Comparison of ENCODE assay signal across 34 cellular contexts in genomic region chr3:169907476-169907875, GRCh38. TPM values are rescaled to one million over a fixed set of nuclear protein-coding genes. Genes with fewer than 3 reads are reported as not detected.
"Had no signal": no experiment of that assay in that cellular context is flagged by ENCODE, and none has a peak within 500 bp of the region (broad histone marks: within the 10 kb centered on the region; RNA-seq: fewer than 3 reads in every experiment).

No MANE protein-coding gene starts in this region.

- H3K36me3 Mint-ChIP-seq: memory B cell, mesothelial cell of epicardium, naive B cell had no signal

- H3K4me1 ChIP-seq: foreskin keratinocyte, gastroesophageal sphincter, prostate gland, suprapubic skin, transverse colon, vagina had no signal

- ATAC-seq: effector memory CD8-positive, alpha-beta T cell; esophagus mucosa; foreskin keratinocyte; gastroesophageal sphincter; heart left ventricle; mucosa of descending colon; sciatic nerve; stimulated activated naive CD8-positive, alpha-beta T cell treated with anti-CD3 and anti-CD28 coated beads, Interleukin-15, amount 100 ng/mL, for 72 hours had no signal

- H3K4me2 ChIP-seq: hepatocyte, smooth muscle cell had no signal

- H3K27ac ChIP-seq: epithelial cell of prostate, foreskin keratinocyte, gastroesophageal sphincter, heart left ventricle, hepatocyte, prostate gland, right atrium auricular region, suprapubic skin, transverse colon, vagina had no signal

- H3K4me1 Mint-ChIP-seq: memory B cell; mesothelial cell of epicardium; naive B cell; nephron progenitor cell; stimulated activated naive CD8-positive, alpha-beta T cell treated with anti-CD3 and anti-CD28 coated beads, Interleukin-15, amount 100 ng/mL, for 72 hours had no signal

- H3K4me3 Mint-ChIP-seq: effector memory CD8-positive, alpha-beta T cell; memory B cell; mesothelial cell of epicardium; nephron progenitor cell; stimulated activated naive CD8-positive, alpha-beta T cell treated with anti-CD3 and anti-CD28 coated beads, Interleukin-15, amount 100 ng/mL, for 72 hours had no signal

- H3K27me3 Mint-ChIP-seq: naive B cell; stimulated activated naive CD8-positive, alpha-beta T cell treated with anti-CD3 and anti-CD28 coated beads, Interleukin-15, amount 100 ng/mL, for 72 hours had no signal

- H3K36me3 ChIP-seq: gastroesophageal sphincter, heart left ventricle, prostate gland, right atrium auricular region, suprapubic skin, transverse colon, vagina had no signal

- H3K79me2 ChIP-seq: hepatocyte had no signal

- DNase-seq: cortex of kidney; effector memory CD8-positive, alpha-beta T cell; heart left ventricle; kidney glomerular epithelial cell; mucosa of descending colon; naive B cell; nephron progenitor cell; nucleus accumbens; stimulated activated CD4-positive, alpha-beta T cell treated with anti-CD3 and anti-CD28 coated beads, Interleukin-12 subunit alpha, Interleukin-12 subunit beta, amount 100 ng/mL, for 4 hours; stimulated activated CD4-positive, alpha-beta T cell treated with anti-CD3 and anti-CD28 coated beads, Interleukin-1b, Interleukin-23, amount 100 ng/mL, for 48 hours; stimulated activated CD4-positive, alpha-beta T cell treated with anti-CD3 and anti-CD28 coated beads, Interleukin-4, amount 100 ng/mL, for 1 hour; stimulated activated CD8-positive, alpha-beta memory T cell treated with anti-CD3 and anti-CD28 coated beads, Interleukin-4, amount 100 ng/mL, for 48 hours; stimulated activated naive CD4-positive, alpha-beta T cell; stimulated activated naive CD8-positive, alpha-beta T cell treated with anti-CD3 and anti-CD28 coated beads, Interleukin-15, amount 100 ng/mL, for 72 hours; transverse colon had no signal

- H3K4me3 ChIP-seq: gastroesophageal sphincter, heart left ventricle, hepatocyte, lung, mucosa of descending colon, prostate gland, right atrium auricular region, smooth muscle cell, suprapubic skin, transverse colon, vagina had no signal

- H3K27me3 ChIP-seq: foreskin keratinocyte, gastroesophageal sphincter, heart left ventricle, hepatocyte, right atrium auricular region, transverse colon, vagina had no signal

- H2AFZ ChIP-seq: hepatocyte had no signal

- H3K27ac Mint-ChIP-seq: effector memory CD8-positive, alpha-beta T cell; memory B cell; mesothelial cell of epicardium; nephron progenitor cell; stimulated activated naive CD8-positive, alpha-beta T cell treated with anti-CD3 and anti-CD28 coated beads, Interleukin-15, amount 100 ng/mL, for 72 hours had no signal

RNA-seq across cellular contexts. Expression of gene SAMD7, which starts 3.9 kb away (rescaled TPM):
- total RNA-seq: dermis microvascular lymphatic vessel endothelial cell, esophagus mucosa, foreskin keratinocyte, gastroesophageal sphincter, heart left ventricle, hepatocyte, liver, lung, mesothelial cell of epicardium, mucosa of descending colon, osteocyte, right atrium auricular region, sciatic nerve, smooth muscle cell, suprapubic skin, transverse colon, ureter, vagina had no signal
- polyA plus RNA-seq: foreskin keratinocyte, heart left ventricle, hepatocyte, liver, lung, smooth muscle cell, thymus had no signal

RNA-seq across cellular contexts. Expression of gene LRRC31, which starts 37.7 kb away (rescaled TPM):
- total RNA-seq: dermis microvascular lymphatic vessel endothelial cell, esophagus mucosa, foreskin keratinocyte, mesothelial cell of epicardium, osteocyte, right atrium auricular region, sciatic nerve, smooth muscle cell, vagina had no signal
- polyA plus RNA-seq: foreskin keratinocyte, heart left ventricle, smooth muscle cell had no signal
